6 cellular contexts compared by ENCODE assay signal in genomic region chr3:17726313-17726712, GRCh38.
"Had no signal": no experiment of that assay in that cellular context is flagged by ENCODE, and none has a peak within 500 bp of the region (broad histone marks: within the 10 kb centered on the region; RNA-seq: fewer than 3 reads in every experiment).

No MANE protein-coding gene starts in this region.

- DNase-seq: GDM1, GF-D8 had no signal

- H3K4me3 ChIP-seq: GM12878 had no signal

- ATAC-seq: GM12878 had no signal

- FAIRE-seq: G401.6, GM12878, GM12892, GM18507 had no signal
